ENCODE assay signal across 2 cellular contexts in the genomic region with DNA sequence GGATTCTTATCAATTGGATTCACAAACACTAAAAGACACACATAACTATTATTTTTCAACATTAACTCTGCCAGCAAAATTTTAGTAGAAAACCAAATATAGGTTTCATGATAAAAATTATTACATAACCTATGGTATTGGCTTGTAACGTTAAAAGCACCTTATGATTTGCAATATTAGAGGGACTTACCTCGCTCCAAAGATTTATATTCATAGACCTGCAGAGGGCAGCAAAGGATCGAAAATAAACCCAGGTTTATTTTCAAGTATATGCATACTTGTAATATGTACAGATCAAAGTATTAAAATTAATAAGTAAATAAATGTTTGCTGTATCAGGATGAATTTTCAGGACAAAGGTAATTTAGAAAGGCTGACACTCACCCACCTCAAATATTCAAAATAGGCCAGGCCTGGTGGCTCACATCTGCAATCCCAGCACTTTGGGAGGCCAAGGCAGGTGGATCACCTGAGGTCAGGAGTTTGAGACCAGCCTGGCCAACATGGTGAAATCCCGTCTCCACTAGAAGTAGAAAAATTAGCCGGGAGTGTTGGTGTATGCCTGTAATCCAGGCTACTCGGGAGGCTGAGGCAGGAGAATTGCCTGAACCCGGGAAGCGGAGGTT.
TF ChIP-seq lines count a peak whose summit lies in the region.

No MANE protein-coding gene starts in this region.

TF ChIP-seq in GM12878, 131 proteins besides CTCF, POLR2A, EP300 and RAD21:
- no peak for TF ChIP-seq ETV6 (conservative IDR thresholded peaks at IDR 0.05 in 1 of 2, IDR thresholded peaks at IDR 0.05 in 1 of 2; ENCODE audit: borderline replicate concordance in 1 of 2, low read depth in 1 of 2)
- TF ChIP-seq KLF5 (IDR thresholded peaks at IDR 0.05; ENCODE audit: partially characterized antibody), result no peak
- TF ChIP-seq GABPA (IDR thresholded peaks at IDR 0.05; ENCODE audit: low read depth), result no peak
- TF ChIP-seq SREBF1 (IDR thresholded peaks at IDR 0.05; ENCODE audit: low read length), result no peak
- no peak for TF ChIP-seq RUNX3 (IDR thresholded peaks at IDR 0.05; ENCODE audit: low read length)
- TF ChIP-seq SP1 (IDR thresholded peaks at IDR 0.05; ENCODE audit: low read depth, low read length), result no peak
- no peak for TF ChIP-seq JUNB (IDR thresholded peaks at IDR 0.05)
- no peak for TF ChIP-seq RB1 (IDR thresholded peaks at IDR 0.05; ENCODE audit: borderline replicate concordance)
- no peak for TF ChIP-seq KDM1A (IDR thresholded peaks at IDR 0.05; ENCODE audit: borderline replicate concordance)
- TF ChIP-seq, protein P1, sequence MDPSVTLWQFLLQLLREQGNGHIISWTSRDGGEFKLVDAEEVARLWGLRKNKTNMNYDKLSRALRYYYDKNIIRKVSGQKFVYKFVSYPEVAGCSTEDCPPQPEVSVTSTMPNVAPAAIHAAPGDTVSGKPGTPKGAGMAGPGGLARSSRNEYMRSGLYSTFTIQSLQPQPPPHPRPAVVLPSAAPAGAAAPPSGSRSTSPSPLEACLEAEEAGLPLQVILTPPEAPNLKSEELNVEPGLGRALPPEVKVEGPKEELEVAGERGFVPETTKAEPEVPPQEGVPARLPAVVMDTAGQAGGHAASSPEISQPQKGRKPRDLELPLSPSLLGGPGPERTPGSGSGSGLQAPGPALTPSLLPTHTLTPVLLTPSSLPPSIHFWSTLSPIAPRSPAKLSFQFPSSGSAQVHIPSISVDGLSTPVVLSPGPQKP (IDR thresholded peaks at IDR 0.05; ENCODE audit: low read depth, low read length), result no peak

TF ChIP-seq in liver, 16 proteins besides CTCF, POLR2A, EP300 and RAD21:
- TF ChIP-seq JUND (IDR thresholded peaks at IDR 0.05) (no peak), EGR1 (IDR thresholded peaks at IDR 0.05; ENCODE audit: low read depth in 2 of 2) (no peak), HNF4A (conservative IDR thresholded peaks at IDR 0.05) (no peak), NR2F2 (IDR thresholded peaks at IDR 0.05) (no peak), TAF1 (conservative IDR thresholded peaks at IDR 0.05) (no peak), SP1 (IDR thresholded peaks at IDR 0.05) (no peak), HNF4G (IDR thresholded peaks at IDR 0.05) (no peak), RXRA (IDR thresholded peaks at IDR 0.05) (no peak), GABPA (IDR thresholded peaks at IDR 0.05 in 1 of 2, conservative IDR thresholded peaks at IDR 0.05 in 1 of 2) (no peak), YY1 (IDR thresholded peaks at IDR 0.05) (no peak), FOXA1 (IDR thresholded peaks at IDR 0.05) (no peak), FOXA2 (IDR thresholded peaks at IDR 0.05) (no peak)
- TF ChIP-seq, protein P2, sequence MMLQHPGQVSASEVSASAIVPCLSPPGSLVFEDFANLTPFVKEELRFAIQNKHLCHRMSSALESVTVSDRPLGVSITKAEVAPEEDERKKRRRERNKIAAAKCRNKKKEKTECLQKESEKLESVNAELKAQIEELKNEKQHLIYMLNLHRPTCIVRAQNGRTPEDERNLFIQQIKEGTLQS (IDR thresholded peaks at IDR 0.05), result no peak
- TF ChIP-seq, protein P3, sequence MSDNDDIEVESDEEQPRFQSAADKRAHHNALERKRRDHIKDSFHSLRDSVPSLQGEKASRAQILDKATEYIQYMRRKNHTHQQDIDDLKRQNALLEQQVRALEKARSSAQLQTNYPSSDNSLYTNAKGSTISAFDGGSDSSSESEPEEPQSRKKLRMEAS (IDR thresholded peaks at IDR 0.05), result no peak
- TF ChIP-seq, protein P4, sequence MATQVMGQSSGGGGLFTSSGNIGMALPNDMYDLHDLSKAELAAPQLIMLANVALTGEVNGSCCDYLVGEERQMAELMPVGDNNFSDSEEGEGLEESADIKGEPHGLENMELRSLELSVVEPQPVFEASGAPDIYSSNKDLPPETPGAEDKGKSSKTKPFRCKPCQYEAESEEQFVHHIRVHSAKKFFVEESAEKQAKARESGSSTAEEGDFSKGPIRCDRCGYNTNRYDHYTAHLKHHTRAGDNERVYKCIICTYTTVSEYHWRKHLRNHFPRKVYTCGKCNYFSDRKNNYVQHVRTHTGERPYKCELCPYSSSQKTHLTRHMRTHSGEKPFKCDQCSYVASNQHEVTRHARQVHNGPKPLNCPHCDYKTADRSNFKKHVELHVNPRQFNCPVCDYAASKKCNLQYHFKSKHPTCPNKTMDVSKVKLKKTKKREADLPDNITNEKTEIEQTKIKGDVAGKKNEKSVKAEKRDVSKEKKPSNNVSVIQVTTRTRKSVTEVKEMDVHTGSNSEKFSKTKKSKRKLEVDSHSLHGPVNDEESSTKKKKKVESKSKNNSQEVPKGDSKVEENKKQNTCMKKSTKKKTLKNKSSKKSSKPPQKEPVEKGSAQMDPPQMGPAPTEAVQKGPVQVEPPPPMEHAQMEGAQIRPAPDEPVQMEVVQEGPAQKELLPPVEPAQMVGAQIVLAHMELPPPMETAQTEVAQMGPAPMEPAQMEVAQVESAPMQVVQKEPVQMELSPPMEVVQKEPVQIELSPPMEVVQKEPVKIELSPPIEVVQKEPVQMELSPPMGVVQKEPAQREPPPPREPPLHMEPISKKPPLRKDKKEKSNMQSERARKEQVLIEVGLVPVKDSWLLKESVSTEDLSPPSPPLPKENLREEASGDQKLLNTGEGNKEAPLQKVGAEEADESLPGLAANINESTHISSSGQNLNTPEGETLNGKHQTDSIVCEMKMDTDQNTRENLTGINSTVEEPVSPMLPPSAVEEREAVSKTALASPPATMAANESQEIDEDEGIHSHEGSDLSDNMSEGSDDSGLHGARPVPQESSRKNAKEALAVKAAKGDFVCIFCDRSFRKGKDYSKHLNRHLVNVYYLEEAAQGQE (IDR thresholded peaks at IDR 0.05), result no peak
- TF ChIP-seq, protein P5, sequence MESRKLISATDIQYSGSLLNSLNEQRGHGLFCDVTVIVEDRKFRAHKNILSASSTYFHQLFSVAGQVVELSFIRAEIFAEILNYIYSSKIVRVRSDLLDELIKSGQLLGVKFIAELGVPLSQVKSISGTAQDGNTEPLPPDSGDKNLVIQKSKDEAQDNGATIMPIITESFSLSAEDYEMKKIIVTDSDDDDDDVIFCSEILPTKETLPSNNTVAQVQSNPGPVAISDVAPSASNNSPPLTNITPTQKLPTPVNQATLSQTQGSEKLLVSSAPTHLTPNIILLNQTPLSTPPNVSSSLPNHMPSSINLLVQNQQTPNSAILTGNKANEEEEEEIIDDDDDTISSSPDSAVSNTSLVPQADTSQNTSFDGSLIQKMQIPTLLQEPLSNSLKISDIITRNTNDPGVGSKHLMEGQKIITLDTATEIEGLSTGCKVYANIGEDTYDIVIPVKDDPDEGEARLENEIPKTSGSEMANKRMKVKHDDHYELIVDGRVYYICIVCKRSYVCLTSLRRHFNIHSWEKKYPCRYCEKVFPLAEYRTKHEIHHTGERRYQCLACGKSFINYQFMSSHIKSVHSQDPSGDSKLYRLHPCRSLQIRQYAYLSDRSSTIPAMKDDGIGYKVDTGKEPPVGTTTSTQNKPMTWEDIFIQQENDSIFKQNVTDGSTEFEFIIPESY (IDR thresholded peaks at IDR 0.05), result no peak
